28 cellular contexts compared by ENCODE assay signal in the genomic region with DNA sequence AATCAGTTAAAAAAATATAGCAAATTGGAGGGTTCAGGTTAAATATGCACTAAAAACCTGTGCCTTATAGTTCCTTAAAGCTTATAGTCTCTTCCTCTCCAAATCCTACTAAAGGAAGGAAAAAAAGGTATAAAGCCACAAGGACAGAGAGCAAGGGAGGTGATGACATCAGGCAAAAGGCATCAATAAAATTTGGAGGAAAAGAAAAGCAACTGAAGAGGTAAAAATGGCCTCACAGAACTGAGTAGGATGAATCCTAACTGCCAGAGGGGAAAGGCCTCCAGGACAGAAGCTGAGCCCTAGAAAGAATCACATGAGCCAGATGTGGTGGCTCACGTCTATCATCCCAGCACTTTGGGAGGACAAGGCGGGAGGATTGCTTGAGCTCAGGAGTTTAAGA.
"Had no signal": no experiment of that assay in that cellular context is flagged by ENCODE, and none has a peak within 500 bp of the region (broad histone marks: within the 10 kb centered on the region; RNA-seq: fewer than 3 reads in every experiment).

No MANE protein-coding gene starts in this region.

- H3K27ac ChIP-seq: esophagus muscularis mucosa, foreskin keratinocyte, gastroesophageal sphincter, heart left ventricle, hepatocyte, left lung, neural progenitor cell, prostate gland, right atrium auricular region, stomach, tibial artery, upper lobe of left lung had no signal

- H3K36me3 ChIP-seq: neural progenitor cell, prostate gland, right atrium auricular region, upper lobe of left lung had no signal

- H3K27me3 ChIP-seq: esophagus muscularis mucosa, foreskin keratinocyte, gastroesophageal sphincter, heart left ventricle, hepatocyte, left lung, neural progenitor cell, right atrium auricular region, stomach, tibial artery, upper lobe of left lung had no signal

- ATAC-seq: foreskin keratinocyte; gastroesophageal sphincter; heart left ventricle; left cardiac atrium; left lung; naive thymus-derived CD4-positive, alpha-beta T cell; sciatic nerve had no signal

- H3K9ac ChIP-seq: neural progenitor cell had no signal

- H2AFZ ChIP-seq: hepatocyte, neural progenitor cell had no signal

- H3K4me2 ChIP-seq: hepatocyte, neural progenitor cell, smooth muscle cell had no signal

- H3K4me3 ChIP-seq: esophagus muscularis mucosa, gastroesophageal sphincter, heart left ventricle, hepatocyte, left lung, neural progenitor cell, prostate gland, right atrium auricular region, smooth muscle cell, stomach, tibial artery, upper lobe of left lung had no signal

- FAIRE-seq: colon, endothelial cell of umbilical vein, kidney, urothelium cell line had no signal

- H3K4me1 ChIP-seq: esophagus muscularis mucosa, foreskin keratinocyte, gastroesophageal sphincter, prostate gland, right atrium auricular region had no signal

- DNase-seq: effector memory CD4-positive, alpha-beta T cell; foreskin keratinocyte; heart left ventricle; kidney; left cardiac atrium; left lung; mesenchymal stem cell; midbrain; naive thymus-derived CD4-positive, alpha-beta T cell; stimulated activated CD4-positive, alpha-beta T cell treated with anti-CD3 and anti-CD28 coated beads, Interleukin-12 subunit alpha, Interleukin-12 subunit beta, amount 100 ng/mL, for 4 hours; stimulated activated CD4-positive, alpha-beta T cell treated with anti-CD3 and anti-CD28 coated beads, Interleukin-1b, Interleukin-23, amount 100 ng/mL, for 48 hours; stimulated activated CD4-positive, alpha-beta T cell treated with anti-CD3 and anti-CD28 coated beads, Interleukin-4, amount 100 ng/mL, for 1 hour; stimulated activated CD8-positive, alpha-beta memory T cell treated with anti-CD3 and anti-CD28 coated beads, Interleukin-4, amount 100 ng/mL, for 48 hours; stimulated activated naive CD4-positive, alpha-beta T cell; stomach; tibial artery; upper lobe of left lung had no signal

- H3K9me3 ChIP-seq: gastroesophageal sphincter, prostate gland, right atrium auricular region, upper lobe of left lung had no signal
